23 cellular contexts compared by ENCODE assay signal in genomic region chr12:66683822-66684221, GRCh38. TPM values are rescaled to one million over a fixed set of nuclear protein-coding genes. Genes with fewer than 3 reads are reported as not detected.
"Had no signal": no experiment of that assay in that cellular context is flagged by ENCODE, and none has a peak within 500 bp of the region (broad histone marks: within the 10 kb centered on the region; RNA-seq: fewer than 3 reads in every experiment).

No MANE protein-coding gene starts in this region.

- H3K79me2 ChIP-seq: hepatocyte had no signal

- H3K9me3 ChIP-seq: esophagus muscularis mucosa, gastroesophageal sphincter, heart left ventricle, left lung, lower lobe of right lung, mucosa of descending colon had no signal

- DNase-seq: dermis blood vessel endothelial cell; dorsolateral prefrontal cortex; effector CD4-positive, alpha-beta T cell; effector memory CD4-positive, alpha-beta T cell; foreskin keratinocyte; heart left ventricle; hypothalamus; immature natural killer cell; islet precursor cell; left cardiac atrium; left ventricle myocardium superior; lower lobe of right lung; mesenchymal stem cell; mucosa of descending colon; naive B cell had no signal

- H2AFZ ChIP-seq: hepatocyte had no signal

- ATAC-seq: foreskin keratinocyte, gastroesophageal sphincter, heart left ventricle, left cardiac atrium, left lung, left ventricle myocardium superior, lower lobe of right lung, mucosa of descending colon had no signal

- H3K27ac ChIP-seq: coronary artery, dorsolateral prefrontal cortex, esophagus muscularis mucosa, foreskin keratinocyte, gastroesophageal sphincter, heart left ventricle, hepatocyte, left lung, lower lobe of right lung had no signal

- H3K36me3 ChIP-seq: esophagus muscularis mucosa, gastroesophageal sphincter, heart left ventricle, left lung, lower lobe of right lung had no signal

- H3K4me1 ChIP-seq: foreskin keratinocyte, left lung, lower lobe of right lung had no signal

- FAIRE-seq: endothelial cell of umbilical vein, frontal cortex had no signal

- H3K4me3 ChIP-seq: coronary artery, dorsolateral prefrontal cortex, esophagus muscularis mucosa, gastroesophageal sphincter, heart left ventricle, hepatocyte, left lung, lower lobe of right lung, mucosa of descending colon had no signal

- H3K4me2 ChIP-seq: hepatocyte had no signal

- H3K27me3 ChIP-seq: esophagus muscularis mucosa, foreskin keratinocyte, gastroesophageal sphincter had no signal

RNA-seq across cellular contexts. Expression of gene GRIP1, which starts 4.9 kb away (rescaled TPM):
- total RNA-seq: fibroblast of lung had no signal
